In genomic region chr12:130799051-130799450, GRCh38 we compare ENCODE assay signal across 1 cellular context.
TF ChIP-seq lines count a peak whose summit lies in the region.

No MANE protein-coding gene starts in this region.

TF ChIP-seq in K562, 482 proteins besides CTCF, POLR2A, EP300 and RAD21 (continued from another document):
- TF ChIP-seq ZHX1 (conservative IDR thresholded peaks at IDR 0.05; ENCODE audit: low read length) (no peak), TEAD2 (tag; IDR thresholded peaks at IDR 0.05) (no peak)
